Comparison of ENCODE assay signal across 1 cellular context in genomic region chr19:13987101-13987890, GRCh38.
TF ChIP-seq lines count a peak whose summit lies in the region.

No MANE protein-coding gene starts in this region.

TF ChIP-seq in IMR-90, 13 proteins besides CTCF, POLR2A, EP300 and RAD21:
- TF ChIP-seq RFX5 (IDR thresholded peaks at IDR 0.05; ENCODE audit: low read depth, low read length), result no peak
- no peak for TF ChIP-seq MAZ (IDR thresholded peaks at IDR 0.05; ENCODE audit: borderline replicate concordance, low read depth, low read length)
- no peak for TF ChIP-seq FOS (IDR thresholded peaks at IDR 0.05; ENCODE audit: low read depth, low read length)
- TF ChIP-seq MXI1 (IDR thresholded peaks at IDR 0.05; ENCODE audit: borderline replicate concordance, low read depth, low read length), result no peak
- no peak for TF ChIP-seq CEBPB (IDR thresholded peaks at IDR 0.05; ENCODE audit: low read depth, low read length)
- TF ChIP-seq, protein P1, sequence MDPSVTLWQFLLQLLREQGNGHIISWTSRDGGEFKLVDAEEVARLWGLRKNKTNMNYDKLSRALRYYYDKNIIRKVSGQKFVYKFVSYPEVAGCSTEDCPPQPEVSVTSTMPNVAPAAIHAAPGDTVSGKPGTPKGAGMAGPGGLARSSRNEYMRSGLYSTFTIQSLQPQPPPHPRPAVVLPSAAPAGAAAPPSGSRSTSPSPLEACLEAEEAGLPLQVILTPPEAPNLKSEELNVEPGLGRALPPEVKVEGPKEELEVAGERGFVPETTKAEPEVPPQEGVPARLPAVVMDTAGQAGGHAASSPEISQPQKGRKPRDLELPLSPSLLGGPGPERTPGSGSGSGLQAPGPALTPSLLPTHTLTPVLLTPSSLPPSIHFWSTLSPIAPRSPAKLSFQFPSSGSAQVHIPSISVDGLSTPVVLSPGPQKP (IDR thresholded peaks at IDR 0.05; ENCODE audit: borderline replicate concordance, low read depth, low read length), result no peak
- no peak for TF ChIP-seq RCOR1 (IDR thresholded peaks at IDR 0.05; ENCODE audit: insufficient replicate concordance, low read length)
- TF ChIP-seq BHLHE40 (IDR thresholded peaks at IDR 0.05; ENCODE audit: low read depth, low read length), result no peak
- no peak for TF ChIP-seq NFE2L2 (IDR thresholded peaks at IDR 0.05; ENCODE audit: low read depth, low read length)
- TF ChIP-seq CHD1 (IDR thresholded peaks at IDR 0.05; ENCODE audit: low read depth, low read length), result no peak
- no peak for TF ChIP-seq SMC3 (IDR thresholded peaks at IDR 0.05; ENCODE audit: low read depth, low read length)
- TF ChIP-seq MAFK (IDR thresholded peaks at IDR 0.05; ENCODE audit: low read depth, low read length), result no peak
- TF ChIP-seq, protein P2, sequence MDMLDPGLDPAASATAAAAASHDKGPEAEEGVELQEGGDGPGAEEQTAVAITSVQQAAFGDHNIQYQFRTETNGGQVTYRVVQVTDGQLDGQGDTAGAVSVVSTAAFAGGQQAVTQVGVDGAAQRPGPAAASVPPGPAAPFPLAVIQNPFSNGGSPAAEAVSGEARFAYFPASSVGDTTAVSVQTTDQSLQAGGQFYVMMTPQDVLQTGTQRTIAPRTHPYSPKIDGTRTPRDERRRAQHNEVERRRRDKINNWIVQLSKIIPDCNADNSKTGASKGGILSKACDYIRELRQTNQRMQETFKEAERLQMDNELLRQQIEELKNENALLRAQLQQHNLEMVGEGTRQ (IDR thresholded peaks at IDR 0.05; ENCODE audit: low read depth, low read length), result no peak
